Comparison of ENCODE assay signal across 20 cellular contexts in genomic region chr7:45484094-45484493, GRCh38.
"Had no signal": no experiment of that assay in that cellular context is flagged by ENCODE, and none has a peak within 500 bp of the region (broad histone marks: within the 10 kb centered on the region; RNA-seq: fewer than 3 reads in every experiment).

No MANE protein-coding gene starts in this region.

- H3K4me3 Mint-ChIP-seq: activated naive CD8-positive, alpha-beta T cell treated with anti-CD3 and anti-CD28 coated beads for 36 hours; effector memory CD8-positive, alpha-beta T cell; naive thymus-derived CD4-positive, alpha-beta T cell; neural crest cell; type B pancreatic cell had no signal

- H3K27ac Mint-ChIP-seq: activated naive CD8-positive, alpha-beta T cell treated with anti-CD3 and anti-CD28 coated beads for 36 hours; effector memory CD8-positive, alpha-beta T cell; naive thymus-derived CD4-positive, alpha-beta T cell; progenitor cell of endocrine pancreas; type B pancreatic cell had no signal

- H3K9me3 Mint-ChIP-seq: activated naive CD8-positive, alpha-beta T cell treated with anti-CD3 and anti-CD28 coated beads for 36 hours; effector memory CD8-positive, alpha-beta T cell; neural crest cell; type B pancreatic cell had no signal

- ATAC-seq: effector memory CD8-positive, alpha-beta T cell; gastrocnemius medialis; left colon; naive thymus-derived CD4-positive, alpha-beta T cell had no signal

- DNase-seq: activated CD4-positive, alpha-beta T cell treated with anti-CD3 and anti-CD28 coated beads for 4 hours; activated CD4-positive, alpha-beta T cell treated with anti-CD3 and anti-CD28 coated beads, Interleukin-2, amount 50 U/mL, for 48 hours; activated CD4-positive, CD25-positive, alpha-beta regulatory T cell; activated naive CD4-positive, alpha-beta T cell treated with Interleukin-2 at 50 U/mL for 16 hours; activated naive CD8-positive, alpha-beta T cell treated with anti-CD3 and anti-CD28 coated beads for 36 hours; activated T-cell treated with anti-CD3 and anti-CD28 coated beads, Interleukin-2, amount 50 U/mL, for 48 hours; central memory CD4-positive, alpha-beta T cell; effector memory CD8-positive, alpha-beta T cell; esophagus squamous epithelium; gastrocnemius medialis; left colon; mesenchymal stem cell; naive thymus-derived CD4-positive, alpha-beta T cell; spleen; stimulated activated CD4-positive, alpha-beta T cell treated with anti-CD3 and anti-CD28 coated beads, Interleukin-4, amount 100 ng/mL, for 1 hour; stimulated activated naive CD4-positive, alpha-beta T cell; testis had no signal

- H3K27me3 Mint-ChIP-seq: progenitor cell of endocrine pancreas had no signal

- H3K4me1 Mint-ChIP-seq: activated naive CD8-positive, alpha-beta T cell treated with anti-CD3 and anti-CD28 coated beads for 36 hours; naive thymus-derived CD4-positive, alpha-beta T cell; neural crest cell had no signal

- H3K36me3 Mint-ChIP-seq: activated naive CD8-positive, alpha-beta T cell treated with anti-CD3 and anti-CD28 coated beads for 36 hours; naive thymus-derived CD4-positive, alpha-beta T cell; type B pancreatic cell had no signal
